In the genomic region with DNA sequence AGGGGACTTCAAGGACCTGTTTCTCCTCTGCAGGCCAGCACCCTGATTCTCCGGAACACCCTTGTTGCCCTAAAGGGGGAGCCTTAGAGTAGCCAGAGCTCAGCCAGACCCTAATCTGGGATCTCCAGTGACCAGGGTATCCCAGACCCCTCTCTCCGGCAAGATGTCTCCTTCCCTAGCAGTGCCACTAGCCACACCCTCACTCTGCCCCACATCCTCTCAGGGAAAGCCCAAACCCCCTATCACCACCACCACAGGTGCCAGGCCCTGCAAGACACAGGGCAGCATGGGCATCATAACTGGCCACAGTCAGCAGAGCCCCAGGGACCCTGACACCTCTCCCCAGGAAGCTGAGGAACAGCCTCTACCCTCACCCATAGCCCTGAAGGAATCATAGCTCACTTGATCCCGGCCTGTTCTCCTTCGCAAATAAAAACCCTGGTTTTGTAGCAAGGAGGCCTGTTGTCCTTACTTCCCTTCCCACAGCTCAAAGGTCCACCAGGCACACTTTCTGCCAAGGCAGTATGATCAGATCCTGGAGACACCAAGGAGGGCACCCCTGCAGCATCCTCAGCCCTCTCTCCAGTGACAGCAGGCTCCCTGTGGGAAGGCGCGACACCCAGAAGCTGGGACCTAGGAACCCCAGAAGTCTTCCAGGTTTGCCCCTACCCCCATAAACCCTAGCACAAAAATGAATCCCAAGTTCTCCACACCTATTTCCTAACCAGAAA, we compare ENCODE assay signal across 10 cellular contexts. TPM values are rescaled to one million over a fixed set of nuclear protein-coding genes. Genes with fewer than 3 reads are reported as not detected.
DNase-seq lines count a peak whose midpoint lies in the region; ATAC-seq and TF ChIP-seq lines count a peak whose summit lies in the region.
"Had no signal": no experiment of that assay in that cellular context is flagged by ENCODE, and none has a peak within 500 bp of the region (broad histone marks: within the 10 kb centered on the region; RNA-seq: fewer than 3 reads in every experiment).

No MANE protein-coding gene starts in this region.

- intact Hi-C loops in activated T-helper 1 cell treated with anti-CD3 and anti-CD28 coated beads, Interleukin-12 subunit alpha, Interleukin-12 subunit beta, Interleukin-2, Interleukin-4 antibody, amounts not matched to agents 30 ng/mL and 10 ng/mL and 1 ng/mL, durations not matched to agents 14 hours and 24 hours and 36 hours (cut with micrococcal nuclease) = loop anchor here (10.0 kb wide), 2 partner anchors 491 to 1551 kb away; partner anchors contain the start of genes B4GAT1, BRMS1, PPP1CA and TBC1D10C

- H2BK15ac ChIP-seq in mesendoderm (replicated peaks; ENCODE audit: low read depth) = no peak overlapping the region

- H4K8ac ChIP-seq in mesendoderm (ENCODE audit: low read depth, low read length) = no peak overlapping the region

- POLR2A ChIA-PET in CD8-positive, alpha-beta memory T cell (lab: Charles Lee) = no interaction called here

- H3K79me2 ChIP-seq in mesendoderm (ENCODE audit: control insufficient read depth, insufficient read depth, low read length) = peaks cover 36% of the 10 kb centered on the region

- no peak overlapping the region for H3K27ac ChIP-seq in mesendoderm (ENCODE audit: low read depth, low read length)
- H3K27ac ChIP-seq in CD8-positive, alpha-beta memory T cell (ENCODE audit: low read depth, low read length) = no peak overlapping the region
- H3K27ac ChIP-seq: heart right ventricle had no signal

- H3K18ac ChIP-seq in mesendoderm (ENCODE audit: low read length) = no peak overlapping the region

- WGBS in mesendoderm (ENCODE audit: extremely low coverage, insufficient coverage, low lambda C conversion rate) = no CpG with 5 or more reads among the region's 6 CpGs

- DNase-seq in BE2C (no peak), GM12865 (ENCODE audit: low read depth) (peak; percentile 41), mesendoderm (peak; percentile 42), T-helper 1 cell (no peak), immature natural killer cell (no peak)
- DNase-seq in activated T-helper 1 cell treated with anti-CD3 and anti-CD28 coated beads, Interleukin-12 subunit alpha, Interleukin-12 subunit beta, Interleukin-2, Interleukin-4 antibody, amounts not matched to agents 30 ng/mL and 10 ng/mL and 1 ng/mL, durations not matched to agents 14 hours and 24 hours and 36 hours (ENCODE audit: low spot score) = no peak
- DNase-seq in CD8-positive, alpha-beta memory T cell = no peak
- DNase-seq: activated CD4-positive, alpha-beta T cell treated with anti-CD3 and anti-CD28 coated beads for 1 hour; heart right ventricle had no signal

- H3K27me3 ChIP-seq in BE2C (no peaks in the 10 kb centered on the region), mesendoderm (ENCODE audit: insufficient read depth, low read length, poor library complexity) (no peaks in the 10 kb centered on the region)
- H3K27me3 ChIP-seq in CD8-positive, alpha-beta memory T cell (ENCODE audit: insufficient read depth, low read length, poor library complexity, severe bottlenecking) = no peaks in the 10 kb centered on the region
- H3K27me3 ChIP-seq: heart right ventricle had no signal

- peaks cover 9% of the 10 kb centered on the region for H3K9me3 Mint-ChIP-seq in activated T-helper 1 cell treated with anti-CD3 and anti-CD28 coated beads, Interleukin-12 subunit alpha, Interleukin-12 subunit beta, Interleukin-2, Interleukin-4 antibody, amounts not matched to agents 30 ng/mL and 10 ng/mL and 1 ng/mL, durations not matched to agents 14 hours and 24 hours and 36 hours
- no peaks in the 10 kb centered on the region for H3K9me3 Mint-ChIP-seq in CD8-positive, alpha-beta memory T cell
- no peaks in the 10 kb centered on the region for H3K9me3 Mint-ChIP-seq in immature natural killer cell

- peak overlapping the region; percentile 23 for H3K27ac Mint-ChIP-seq in activated T-helper 1 cell treated with anti-CD3 and anti-CD28 coated beads, Interleukin-12 subunit alpha, Interleukin-12 subunit beta, Interleukin-2, Interleukin-4 antibody, amounts not matched to agents 30 ng/mL and 10 ng/mL and 1 ng/mL, durations not matched to agents 14 hours and 24 hours and 36 hours
- H3K27ac Mint-ChIP-seq in CD8-positive, alpha-beta memory T cell = peak overlapping the region in 2 of 8 donors; percentile 43 to 71
- H3K27ac Mint-ChIP-seq in immature natural killer cell = peak overlapping the region in 3 of 6 donors; percentile 3 to 61 (median 40)

- H3K4me1 Mint-ChIP-seq in activated T-helper 1 cell treated with anti-CD3 and anti-CD28 coated beads, Interleukin-12 subunit alpha, Interleukin-12 subunit beta, Interleukin-2, Interleukin-4 antibody, amounts not matched to agents 30 ng/mL and 10 ng/mL and 1 ng/mL, durations not matched to agents 14 hours and 24 hours and 36 hours (ENCODE audit: low read depth) = peaks cover 40% of the 10 kb centered on the region
- H3K4me1 Mint-ChIP-seq in CD8-positive, alpha-beta memory T cell = peaks cover 40 to 48% (median 44%) of the 10 kb centered on the region in 3 donors
- H3K4me1 Mint-ChIP-seq in immature natural killer cell = peaks cover 42 to 48% of the 10 kb centered on the region in 2 donors

- H3K27me3 Mint-ChIP-seq in activated T-helper 1 cell treated with anti-CD3 and anti-CD28 coated beads, Interleukin-12 subunit alpha, Interleukin-12 subunit beta, Interleukin-2, Interleukin-4 antibody, amounts not matched to agents 30 ng/mL and 10 ng/mL and 1 ng/mL, durations not matched to agents 14 hours and 24 hours and 36 hours (ENCODE audit: insufficient read depth) = no peaks in the 10 kb centered on the region
- no peaks in the 10 kb centered on the region for H3K27me3 Mint-ChIP-seq in CD8-positive, alpha-beta memory T cell
- peaks cover 10 to 22% (median 18%) of the 10 kb centered on the region in 3 donors for H3K27me3 Mint-ChIP-seq in immature natural killer cell (ENCODE audit: low read depth in 3 of 3)

- peak overlapping the region; percentile 7 for H3K4me3 Mint-ChIP-seq in activated T-helper 1 cell treated with anti-CD3 and anti-CD28 coated beads, Interleukin-12 subunit alpha, Interleukin-12 subunit beta, Interleukin-2, Interleukin-4 antibody, amounts not matched to agents 30 ng/mL and 10 ng/mL and 1 ng/mL, durations not matched to agents 14 hours and 24 hours and 36 hours
- H3K4me3 Mint-ChIP-seq in CD8-positive, alpha-beta memory T cell = peak overlapping the region in 2 of 7 donors; percentile 50 to 81
- H3K4me3 Mint-ChIP-seq in immature natural killer cell = no peak overlapping the region

- ATAC-seq in GM18873 (IDR thresholded peaks at IDR 0.05; ENCODE audit: low FRiP score, unreplicated experiment) = no peak
- ATAC-seq: heart right ventricle had no signal

- no peak overlapping the region for H3K4me2 ChIP-seq in mesendoderm (ENCODE audit: low read length)

- H3K4me1 ChIP-seq in BE2C = no peaks in the 10 kb centered on the region
- H3K4me1 ChIP-seq in mesendoderm (ENCODE audit: control insufficient read depth, low read depth, low read length) = peaks cover 3% of the 10 kb centered on the region
- peaks cover 40% of the 10 kb centered on the region for H3K4me1 ChIP-seq in CD8-positive, alpha-beta memory T cell (ENCODE audit: insufficient read depth, low read length)

- H3K36me3 ChIP-seq in BE2C (peaks cover 55% of the 10 kb centered on the region), mesendoderm (ENCODE audit: control insufficient read depth, insufficient read depth, low read length) (peaks cover 23% of the 10 kb centered on the region)
- peaks cover 46% of the 10 kb centered on the region for H3K36me3 ChIP-seq in CD8-positive, alpha-beta memory T cell (ENCODE audit: insufficient read depth, low read length)

- no peaks in the 10 kb centered on the region for H3K9me3 ChIP-seq in BE2C
- no peaks in the 10 kb centered on the region for H3K9me3 ChIP-seq in CD8-positive, alpha-beta memory T cell (ENCODE audit: low read length)

- H3K23ac ChIP-seq in mesendoderm (ENCODE audit: low read length) = no peak overlapping the region

- CTCF ChIA-PET in CD8-positive, alpha-beta memory T cell (lab: Charles Lee) = interaction anchor here (1.2 to 4.1 kb wide), 3 partner anchors 32 to 198 kb away, joined by 3 to 16 read pairs (median 3); no protein-coding TSS in a partner anchor

- no peak overlapping the region for H2AK5ac ChIP-seq in mesendoderm (ENCODE audit: low read length)

- peaks cover 20% of the 10 kb centered on the region for H3K79me1 ChIP-seq in mesendoderm (ENCODE audit: low read length)

- no peak overlapping the region for H3K4ac ChIP-seq in mesendoderm (ENCODE audit: low read depth, low read length)

- H2BK120ac ChIP-seq in mesendoderm (ENCODE audit: low read depth, low read length) = no peak overlapping the region

- H3K4me3 ChIP-seq in BE2C (ENCODE audit: low read depth, low read length) = no peak overlapping the region
- no peak overlapping the region for H3K4me3 ChIP-seq in GM12865 (ENCODE audit: low read depth, low read length)
- H3K4me3 ChIP-seq in mesendoderm (ENCODE audit: low read length) = no peak overlapping the region
- H3K4me3 ChIP-seq in CD8-positive, alpha-beta memory T cell (ENCODE audit: low read length) = no peak overlapping the region
- H3K4me3 ChIP-seq: heart right ventricle had no signal

- TF ChIP-seq CTCF in BE2C (IDR thresholded peaks at IDR 0.05; ENCODE audit: low read depth, low read length) = peak; percentile 33
- no peak for TF ChIP-seq CTCF in GM12865 (IDR thresholded peaks at IDR 0.05; ENCODE audit: insufficient read depth, low read depth, low read length, missing control alignments)

- H2BK5ac ChIP-seq in mesendoderm (ENCODE audit: low read length) = no peak overlapping the region

- H3K36me3 Mint-ChIP-seq in activated T-helper 1 cell treated with anti-CD3 and anti-CD28 coated beads, Interleukin-12 subunit alpha, Interleukin-12 subunit beta, Interleukin-2, Interleukin-4 antibody, amounts not matched to agents 30 ng/mL and 10 ng/mL and 1 ng/mL, durations not matched to agents 14 hours and 24 hours and 36 hours (ENCODE audit: low read depth) = peaks cover 55% of the 10 kb centered on the region
- peaks cover 19 to 66% (median 24%) of the 10 kb centered on the region in 3 donors for H3K36me3 Mint-ChIP-seq in CD8-positive, alpha-beta memory T cell
- H3K36me3 Mint-ChIP-seq in immature natural killer cell = peaks cover 24 to 41% (median 25%) of the 10 kb centered on the region in 3 donors

- no peak overlapping the region for H4K5ac ChIP-seq in mesendoderm (ENCODE audit: low read length)

- no peak overlapping the region for H3K9ac ChIP-seq in mesendoderm (ENCODE audit: low read length)

- no peak overlapping the region for H3K56ac ChIP-seq in mesendoderm (ENCODE audit: low read length)

RNA-seq across cellular contexts. Expression of gene CFL1, which starts 4.6 kb away (rescaled TPM):
- polyA plus RNA-seq in BE2C (2012; ENCODE audit: insufficient read depth, insufficient read length, low read depth) = 2,504 TPM
- 1,020 and 1,061 TPM in 2 replicates for total RNA-seq in activated T-helper 1 cell treated with anti-CD3 and anti-CD28 coated beads, Interleukin-12 subunit alpha, Interleukin-12 subunit beta, Interleukin-2, Interleukin-4 antibody, amounts not matched to agents 30 ng/mL and 10 ng/mL and 1 ng/mL, durations not matched to agents 14 hours and 24 hours and 36 hours
- polyA plus RNA-seq in mesendoderm (2013, experiment 1 of 2) = 1,253 TPM
- polyA plus RNA-seq in mesendoderm (2013, experiment 2 of 2) = 1,244 TPM
- 1,000 to 10,000 TPM; 1,172 to 1,226 TPM for total RNA-seq in CD8-positive, alpha-beta memory T cell
- polyA plus RNA-seq in CD8-positive, alpha-beta memory T cell = 3,347 TPM
- 1,000 to 10,000 TPM; 2,883 to 4,279 (median 3,963) TPM for polyA plus RNA-seq in immature natural killer cell

RNA-seq across cellular contexts. Expression of gene MUS81, which starts 6.8 kb away (rescaled TPM):
- polyA plus RNA-seq in BE2C (2012; ENCODE audit: insufficient read depth, insufficient read length, low read depth) = 116 TPM
- total RNA-seq in activated T-helper 1 cell treated with anti-CD3 and anti-CD28 coated beads, Interleukin-12 subunit alpha, Interleukin-12 subunit beta, Interleukin-2, Interleukin-4 antibody, amounts not matched to agents 30 ng/mL and 10 ng/mL and 1 ng/mL, durations not matched to agents 14 hours and 24 hours and 36 hours = 77.7 and 79.6 TPM in 2 replicates
- 34.0 TPM for polyA plus RNA-seq in mesendoderm (2013, experiment 1 of 2)
- 34.8 TPM for polyA plus RNA-seq in mesendoderm (2013, experiment 2 of 2)
- 10 to 100 TPM; 84.7 to 85.8 TPM for total RNA-seq in CD8-positive, alpha-beta memory T cell
- 35.2 TPM for polyA plus RNA-seq in CD8-positive, alpha-beta memory T cell
- 10 to 100 TPM; 22.7 to 47.0 (median 32.2) TPM for polyA plus RNA-seq in immature natural killer cell

RNA-seq across cellular contexts. Expression of gene EFEMP2, which starts 19.2 kb away (rescaled TPM):
- 95.6 TPM for polyA plus RNA-seq in BE2C (2012; ENCODE audit: insufficient read depth, insufficient read length, low read depth)
- 6.5 and 7.9 TPM in 2 replicates for total RNA-seq in activated T-helper 1 cell treated with anti-CD3 and anti-CD28 coated beads, Interleukin-12 subunit alpha, Interleukin-12 subunit beta, Interleukin-2, Interleukin-4 antibody, amounts not matched to agents 30 ng/mL and 10 ng/mL and 1 ng/mL, durations not matched to agents 14 hours and 24 hours and 36 hours
- polyA plus RNA-seq in mesendoderm (2013, experiment 1 of 2) = 9.1 TPM
- polyA plus RNA-seq in mesendoderm (2013, experiment 2 of 2) = 8.7 TPM
- total RNA-seq in CD8-positive, alpha-beta memory T cell = 1 to 10 TPM; 3.9 to 4.0 TPM
- polyA plus RNA-seq in CD8-positive, alpha-beta memory T cell = 0.23 TPM
- 1 to 10 TPM; 1.6 to 6.3 (median 3.6) TPM for polyA plus RNA-seq in immature natural killer cell

RNA-seq across cellular contexts. Expression of gene SNX32, which starts 19.7 kb away (rescaled TPM):
- polyA plus RNA-seq in BE2C (2012; ENCODE audit: insufficient read depth, insufficient read length, low read depth) = 10.3 TPM
- total RNA-seq in activated T-helper 1 cell treated with anti-CD3 and anti-CD28 coated beads, Interleukin-12 subunit alpha, Interleukin-12 subunit beta, Interleukin-2, Interleukin-4 antibody, amounts not matched to agents 30 ng/mL and 10 ng/mL and 1 ng/mL, durations not matched to agents 14 hours and 24 hours and 36 hours = 1.6 and 1.9 TPM in 2 replicates
- polyA plus RNA-seq in mesendoderm (2013, experiment 1 of 2) = 0.10 TPM
- 0.08 TPM for polyA plus RNA-seq in mesendoderm (2013, experiment 2 of 2)
- 1 to 10 TPM; 2.0 to 2.8 TPM for total RNA-seq in CD8-positive, alpha-beta memory T cell
- 0.77 TPM for polyA plus RNA-seq in CD8-positive, alpha-beta memory T cell
- 1 to 10 TPM in 2 of 3 donors, under 1 TPM in 1; 0.30 to 1.7 (median 1.6) TPM for polyA plus RNA-seq in immature natural killer cell

RNA-seq across cellular contexts. Expression of gene CTSW, which starts 26.2 kb away (rescaled TPM):
- not detected for polyA plus RNA-seq in BE2C (2012; ENCODE audit: insufficient read depth, insufficient read length, low read depth)
- 5.7 and 7.4 TPM in 2 replicates for total RNA-seq in activated T-helper 1 cell treated with anti-CD3 and anti-CD28 coated beads, Interleukin-12 subunit alpha, Interleukin-12 subunit beta, Interleukin-2, Interleukin-4 antibody, amounts not matched to agents 30 ng/mL and 10 ng/mL and 1 ng/mL, durations not matched to agents 14 hours and 24 hours and 36 hours
- not detected for polyA plus RNA-seq in mesendoderm (2013, experiment 1 of 2)
- not detected for polyA plus RNA-seq in mesendoderm (2013, experiment 2 of 2)
- total RNA-seq in CD8-positive, alpha-beta memory T cell = 10 to 100 TPM; 40.9 to 44.3 TPM
- 1,046 TPM for polyA plus RNA-seq in CD8-positive, alpha-beta memory T cell
- polyA plus RNA-seq in immature natural killer cell = 1,000 to 10,000 TPM; 2,066 to 3,052 (median 2,928) TPM

Comparison
In these comparisons a context has a peak if more than half of its experiments do, and no peak if none do; other contexts are left out.
1. DNase-seq: peak in GM12865 (single experiment) and mesendoderm (single experiment); none in BE2C (single experiment), activated T-helper 1 cell treated with anti-CD3 and anti-CD28 coated beads, Interleukin-12 subunit alpha, Interleukin-12 subunit beta, Interleukin-2, Interleukin-4 antibody, amounts not matched to agents 30 ng/mL and 10 ng/mL and 1 ng/mL, durations not matched to agents 14 hours and 24 hours and 36 hours (single experiment), CD8-positive, alpha-beta memory T cell (0 of 5), T-helper 1 cell (0 of 5) and immature natural killer cell (0 of 3).